Comparison of ENCODE assay signal across 2 cellular contexts in genomic region chr14:31893156-31893813, GRCh38.
TF ChIP-seq lines count a peak whose summit lies in the region.

No MANE protein-coding gene starts in this region.

TF ChIP-seq in IMR-90, 13 proteins besides CTCF, POLR2A, EP300 and RAD21:
- TF ChIP-seq BHLHE40 (IDR thresholded peaks at IDR 0.05; ENCODE audit: low read depth, low read length) = no peak
- no peak for TF ChIP-seq RCOR1 (IDR thresholded peaks at IDR 0.05; ENCODE audit: insufficient replicate concordance, low read length)
- TF ChIP-seq RFX5 (IDR thresholded peaks at IDR 0.05; ENCODE audit: low read depth, low read length) = no peak
- TF ChIP-seq USF2 (IDR thresholded peaks at IDR 0.05; ENCODE audit: low read depth, low read length) = no peak

TF ChIP-seq in WTC11, 78 proteins besides CTCF, POLR2A, EP300 and RAD21:
- no peak for TF ChIP-seq TCF7 (CRISPR knock-in tag; IDR thresholded peaks at IDR 0.05; ENCODE audit: low read depth)
- TF ChIP-seq MAX (CRISPR knock-in tag; IDR thresholded peaks at IDR 0.05) = no peak
- no peak for TF ChIP-seq ZNF416 (CRISPR knock-in tag; IDR thresholded peaks at IDR 0.05)
- TF ChIP-seq ATF1 (CRISPR knock-in tag; IDR thresholded peaks at IDR 0.05) = no peak
- TF ChIP-seq CREB1 (CRISPR knock-in tag; IDR thresholded peaks at IDR 0.05) = no peak
- TF ChIP-seq ZNF138 (CRISPR knock-in tag; conservative IDR thresholded peaks at IDR 0.05) = no peak
- TF ChIP-seq CBFB (CRISPR knock-in tag; IDR thresholded peaks at IDR 0.05; ENCODE audit: low read depth) = no peak
- no peak for TF ChIP-seq ZNF232 (CRISPR knock-in tag; IDR thresholded peaks at IDR 0.05)
- TF ChIP-seq JUN (CRISPR knock-in tag; IDR thresholded peaks at IDR 0.05) = no peak
- TF ChIP-seq IRF1 (CRISPR knock-in tag; IDR thresholded peaks at IDR 0.05) = no peak
- no peak for TF ChIP-seq ZBTB21 (CRISPR knock-in tag; IDR thresholded peaks at IDR 0.05; ENCODE audit: borderline replicate concordance)
- no peak for TF ChIP-seq GTF2I (CRISPR knock-in tag; conservative IDR thresholded peaks at IDR 0.05)
- no peak for TF ChIP-seq TEAD4 (CRISPR knock-in tag; IDR thresholded peaks at IDR 0.05)
- no peak for TF ChIP-seq RORB (CRISPR knock-in tag; IDR thresholded peaks at IDR 0.05)
- no peak for TF ChIP-seq ZNF121 (CRISPR knock-in tag; IDR thresholded peaks at IDR 0.05)
- TF ChIP-seq FOXK1 (CRISPR knock-in tag; IDR thresholded peaks at IDR 0.05) = no peak
- TF ChIP-seq ARID4B (CRISPR knock-in tag; IDR thresholded peaks at IDR 0.05; ENCODE audit: borderline replicate concordance) = no peak
